In the genomic region with DNA sequence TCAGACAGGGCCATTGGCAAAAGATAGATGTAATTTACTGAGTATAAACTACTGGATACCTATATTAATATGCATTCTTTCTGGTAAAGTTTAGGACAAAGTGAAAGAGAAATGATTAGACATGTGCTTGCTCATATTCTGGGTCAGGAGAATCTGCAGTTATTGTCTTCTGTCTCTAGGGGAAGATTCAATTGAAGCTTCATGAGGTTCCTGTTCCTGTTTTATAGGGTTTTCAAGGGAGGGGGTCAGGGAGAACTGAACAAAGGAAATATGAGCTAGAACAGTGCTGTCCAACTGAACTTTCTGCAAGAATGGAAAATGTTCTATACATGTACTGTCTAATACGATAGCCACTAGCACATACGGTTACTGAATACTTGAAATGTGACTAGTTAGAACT, we compare ENCODE assay signal across 9 cellular contexts. TPM values are rescaled to one million over a fixed set of nuclear protein-coding genes. Genes with fewer than 3 reads are reported as not detected.
DNase-seq lines count a peak whose midpoint lies in the region; ATAC-seq and TF ChIP-seq lines count a peak whose summit lies in the region.
"Had no signal": no experiment of that assay in that cellular context is flagged by ENCODE, and none has a peak within 500 bp of the region (broad histone marks: within the 10 kb centered on the region; RNA-seq: fewer than 3 reads in every experiment).

No MANE protein-coding gene starts in this region.

- H3K27me3 ChIP-seq in subcutaneous abdominal adipose tissue (ENCODE audit: control insufficient read depth in 5 of 5, insufficient read depth in 4 of 5, low read length in 5 of 5) (no peaks in the 10 kb centered on the region), ascending aorta (no peaks in the 10 kb centered on the region)

- peaks cover 18% of the 10 kb centered on the region for H3K4me1 Mint-ChIP-seq in activated CD8-positive, alpha-beta memory T cell treated with anti-CD3 and anti-CD28 coated beads, Interleukin-2, amount 10 ng/mL, durations not matched to agents 7 days and 5 days

- H3K4me3 Mint-ChIP-seq in activated CD8-positive, alpha-beta memory T cell treated with anti-CD3 and anti-CD28 coated beads, Interleukin-2, amount 10 ng/mL, durations not matched to agents 7 days and 5 days, result no peak overlapping the region

- no peak for DNase-seq in activated CD8-positive, alpha-beta memory T cell treated with anti-CD3 and anti-CD28 coated beads, Interleukin-2, amount 10 ng/mL, durations not matched to agents 7 days and 5 days
- no peak for DNase-seq in activated CD8-positive, alpha-beta memory T cell treated with anti-CD3 and anti-CD28 coated beads for 24 hours
- DNase-seq in OCI-M1 (lab: John Stamatoyannopoulos, UW), result peak; percentile 96
- DNase-seq in fibroblast of the aortic adventitia (ENCODE audit: low read depth), result no peak
- no peak for DNase-seq in stimulated activated CD4-positive, alpha-beta T cell treated with anti-CD3 and anti-CD28 coated beads, Interleukin-2, amount 100 ng/mL, for 48 hours
- no peak for DNase-seq in ascending aorta (ENCODE audit: low spot score in 2 of 2)
- DNase-seq in EL, result no peak
- DNase-seq: IMR-90 had no signal

- H3K9ac ChIP-seq in subcutaneous abdominal adipose tissue (ENCODE audit: low read length in 5 of 5), result peak overlapping the region in 3 of 5 donors; percentile 6 to 36 (median 17)

- no peak overlapping the region for H3K4me3 ChIP-seq in fibroblast of the aortic adventitia (ENCODE audit: low read depth, low read length)
- no peak overlapping the region for H3K4me3 ChIP-seq in subcutaneous abdominal adipose tissue (ENCODE audit: low read depth in 1 of 5, low read length in 5 of 5)
- no peak overlapping the region for H3K4me3 ChIP-seq in ascending aorta

- peaks cover 9 to 48% (median 39%) of the 10 kb centered on the region in 5 donors for H3K4me1 ChIP-seq in subcutaneous abdominal adipose tissue (ENCODE audit: control insufficient read depth in 5 of 5, insufficient read depth in 5 of 5, low read length in 5 of 5)
- peaks cover 0 to 7% of the 10 kb centered on the region in 2 donors for H3K4me1 ChIP-seq in ascending aorta

- H3K9me3 ChIP-seq in subcutaneous abdominal adipose tissue (ENCODE audit: control insufficient read depth in 5 of 5, low read length in 5 of 5) (no peaks in the 10 kb centered on the region), ascending aorta (no peaks in the 10 kb centered on the region)

- H3K36me3 ChIP-seq in subcutaneous abdominal adipose tissue (ENCODE audit: control insufficient read depth in 5 of 5, insufficient read depth in 5 of 5, low read length in 5 of 5) (no peaks in the 10 kb centered on the region), ascending aorta (no peaks in the 10 kb centered on the region)

- ATAC-seq in activated CD8-positive, alpha-beta memory T cell treated with anti-CD3 and anti-CD28 coated beads, Interleukin-2, amount 10 ng/mL, durations not matched to agents 7 days and 5 days, result no peak

- peak overlapping the region; percentile 3 for H3K27ac Mint-ChIP-seq in activated CD8-positive, alpha-beta memory T cell treated with anti-CD3 and anti-CD28 coated beads, Interleukin-2, amount 10 ng/mL, durations not matched to agents 7 days and 5 days

- H3K27me3 Mint-ChIP-seq in activated CD8-positive, alpha-beta memory T cell treated with anti-CD3 and anti-CD28 coated beads, Interleukin-2, amount 10 ng/mL, durations not matched to agents 7 days and 5 days, result no peaks in the 10 kb centered on the region

- CTCF ChIA-PET in activated CD8-positive, alpha-beta memory T cell treated with anti-CD3 and anti-CD28 coated beads, Interleukin-2, amount 10 ng/mL, durations not matched to agents 7 days and 5 days (lab: Charles Lee), result interaction anchor here (0.7 to 2.0 kb wide), 4 partner anchors 11 to 126 kb away, joined by 3 to 7 read pairs (median 3); no protein-coding TSS in a partner anchor

- peak; percentile 3 for TF ChIP-seq CTCF in fibroblast of the aortic adventitia (IDR thresholded peaks at IDR 0.05; ENCODE audit: insufficient read depth, low read length)
- no peak for TF ChIP-seq CTCF in ascending aorta (IDR thresholded peaks at IDR 0.05)

- intact Hi-C loops in ascending aorta (cut with DNase I), result no loop called here

- peaks cover 36% of the 10 kb centered on the region for H3K36me3 Mint-ChIP-seq in activated CD8-positive, alpha-beta memory T cell treated with anti-CD3 and anti-CD28 coated beads, Interleukin-2, amount 10 ng/mL, durations not matched to agents 7 days and 5 days

- H3K27ac ChIP-seq in subcutaneous abdominal adipose tissue (ENCODE audit: low read depth, low read length) (peak overlapping the region; percentile 82), ascending aorta (no peak overlapping the region)

- H3K9me3 Mint-ChIP-seq in activated CD8-positive, alpha-beta memory T cell treated with anti-CD3 and anti-CD28 coated beads, Interleukin-2, amount 10 ng/mL, durations not matched to agents 7 days and 5 days (ENCODE audit: low read depth), result no peaks in the 10 kb centered on the region

RNA-seq across cellular contexts. Expression of gene CORO6, which starts 59.3 kb away (rescaled TPM):
- total RNA-seq in activated CD8-positive, alpha-beta memory T cell treated with anti-CD3 and anti-CD28 coated beads, Interleukin-2, amount 10 ng/mL, durations not matched to agents 7 days and 5 days, result 1 to 10 TPM; 2.7 to 7.0 TPM
- total RNA-seq in fibroblast of the aortic adventitia (ENCODE audit: low replicate concordance) (5.5 and 8.3 TPM in 2 replicates), ascending aorta (22.0 TPM)
